In the genomic region with DNA sequence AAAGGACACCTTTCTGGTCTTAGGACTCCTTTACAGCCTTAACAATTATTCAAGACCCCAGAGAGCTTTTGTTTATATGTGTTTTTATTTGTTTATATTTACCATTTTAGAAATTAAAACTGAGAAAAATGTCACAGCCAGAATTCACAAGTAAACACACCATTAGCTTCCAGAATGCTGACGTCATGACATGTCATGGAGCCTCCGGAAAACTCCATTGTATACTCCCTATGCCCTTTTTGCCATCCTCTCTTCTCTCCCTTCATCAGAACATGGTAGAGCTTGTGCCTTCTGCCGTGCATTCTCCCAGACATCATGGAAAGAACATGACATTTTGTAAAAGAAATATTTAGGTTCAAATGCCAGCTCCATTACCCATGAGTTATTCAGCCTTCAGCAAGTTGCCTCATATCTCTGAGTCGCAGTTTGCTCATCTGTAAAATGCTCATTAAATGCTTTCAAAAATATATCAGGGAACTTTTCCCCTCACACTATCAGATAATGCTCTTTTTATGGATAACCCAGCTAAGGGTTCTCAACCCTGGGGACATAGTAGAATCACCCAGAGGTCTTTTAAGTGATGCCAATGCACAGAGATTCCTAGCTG, we compare ENCODE assay signal across 24 cellular contexts. TPM values are rescaled to one million over a fixed set of nuclear protein-coding genes. Genes with fewer than 3 reads are reported as not detected.
DNase-seq lines count a peak whose midpoint lies in the region; ATAC-seq and TF ChIP-seq lines count a peak whose summit lies in the region.
"Had no signal": no experiment of that assay in that cellular context is flagged by ENCODE, and none has a peak within 500 bp of the region (broad histone marks: within the 10 kb centered on the region; RNA-seq: fewer than 3 reads in every experiment).

No MANE protein-coding gene starts in this region.

- H3K27ac ChIP-seq in foreskin keratinocyte = peak overlapping the region; percentile 95
- H3K27ac ChIP-seq in left ventricle myocardium inferior (replicated peaks) = no peak overlapping the region
- H3K27ac ChIP-seq: dorsolateral prefrontal cortex, uterus had no signal

- H3K27me3 Mint-ChIP-seq in stimulated activated naive CD8-positive, alpha-beta T cell treated with anti-CD3 and anti-CD28 coated beads, Interleukin-15, amount 100 ng/mL, for 72 hours = no peaks in the 10 kb centered on the region
- H3K27me3 Mint-ChIP-seq: activated naive CD8-positive, alpha-beta T cell; CD8-positive, alpha-beta memory T cell; T-cell had no signal

- TF ChIP-seq CTCF in foreskin keratinocyte (conservative IDR thresholded peaks at IDR 0.05) (no peak), left ventricle myocardium inferior (IDR thresholded peaks at IDR 0.05; ENCODE audit: borderline replicate concordance) (no peak)

- no peak overlapping the region for H3K27ac Mint-ChIP-seq in stimulated activated naive CD8-positive, alpha-beta T cell treated with anti-CD3 and anti-CD28 coated beads, Interleukin-15, amount 100 ng/mL, for 72 hours
- H3K27ac Mint-ChIP-seq: activated naive CD8-positive, alpha-beta T cell; CD8-positive, alpha-beta memory T cell; T-cell had no signal

- H3K27me3 ChIP-seq in adipocyte (replicated peaks; ENCODE audit: control insufficient read depth, insufficient read depth, low read length) (no peaks in the 10 kb centered on the region), foreskin keratinocyte (no peaks in the 10 kb centered on the region), left ventricle myocardium inferior (ENCODE audit: low read depth) (no peaks in the 10 kb centered on the region)
- H3K27me3 ChIP-seq: uterus had no signal

- intact Hi-C loops in left ventricle myocardium inferior (cut with micrococcal nuclease) = no loop called here

- peaks cover 48% of the 10 kb centered on the region for H3K4me1 ChIP-seq in adipocyte (ENCODE audit: control insufficient read depth, insufficient read depth, low read length)
- H3K4me1 ChIP-seq in foreskin keratinocyte = peaks cover 39% of the 10 kb centered on the region
- H3K4me1 ChIP-seq in left ventricle myocardium inferior = peaks cover 4% of the 10 kb centered on the region
- H3K4me1 ChIP-seq: uterus had no signal

- no peak for DNase-seq in stimulated activated naive CD8-positive, alpha-beta T cell treated with anti-CD3 and anti-CD28 coated beads, Interleukin-15, Interleukin-2, amounts not matched to agents 100 U/mL and 50 U/mL, for 24 hours
- DNase-seq in stimulated activated naive CD8-positive, alpha-beta T cell treated with anti-CD3 and anti-CD28 coated beads, Interleukin-15, amount 100 ng/mL, for 72 hours = no peak
- DNase-seq in adipocyte (ENCODE audit: low read depth) (peak; percentile 63), foreskin keratinocyte (peak in 1 of 2 donors; percentile 79), left ventricle myocardium inferior (no peak), H4 (ENCODE audit: low spot score) (no peak)
- DNase-seq: activated CD4-positive, alpha-beta T cell treated with anti-CD3 and anti-CD28 coated beads, Interleukin-2, amount 50 U/mL, for 48 hours; activated T-cell treated with anti-CD3 and anti-CD28 coated beads, Interleukin-2, amount 50 U/mL, for 1 hour; CD8-positive, alpha-beta memory T cell; dorsolateral prefrontal cortex; GOT3; KG1; mucosa of descending colon; NCI-H1436; NCI-H345; nucleus accumbens; substantia nigra; T-cell; uterus had no signal

- peaks cover 3 to 11% of the 10 kb centered on the region in 2 donors for H3K9me3 Mint-ChIP-seq in stimulated activated naive CD8-positive, alpha-beta T cell treated with anti-CD3 and anti-CD28 coated beads, Interleukin-15, amount 100 ng/mL, for 72 hours
- H3K9me3 Mint-ChIP-seq: CD8-positive, alpha-beta memory T cell had no signal

- ATAC-seq in stimulated activated naive CD8-positive, alpha-beta T cell treated with anti-CD3 and anti-CD28 coated beads, Interleukin-15, Interleukin-2, amounts not matched to agents 100 U/mL and 50 U/mL, for 24 hours = peak; percentile 63
- no peak for ATAC-seq in stimulated activated naive CD8-positive, alpha-beta T cell treated with anti-CD3 and anti-CD28 coated beads, Interleukin-15, amount 100 ng/mL, for 72 hours
- ATAC-seq in foreskin keratinocyte = peak; percentile 26
- no peak for ATAC-seq in GM18502 (IDR thresholded peaks at IDR 0.05; ENCODE audit: poor library complexity, unreplicated experiment)
- ATAC-seq in HG03460 (IDR thresholded peaks at IDR 0.05; ENCODE audit: unreplicated experiment) = no peak
- ATAC-seq: mucosa of descending colon, Right ventricle myocardium inferior, sciatic nerve had no signal

- no peak overlapping the region for H3K4me3 Mint-ChIP-seq in stimulated activated naive CD8-positive, alpha-beta T cell treated with anti-CD3 and anti-CD28 coated beads, Interleukin-15, amount 100 ng/mL, for 72 hours
- H3K4me3 Mint-ChIP-seq: activated naive CD8-positive, alpha-beta T cell; CD8-positive, alpha-beta memory T cell; T-cell had no signal

- H3K36me3 ChIP-seq in adipocyte (ENCODE audit: control insufficient read depth, insufficient read depth, low read length, severe bottlenecking) (no peaks in the 10 kb centered on the region), left ventricle myocardium inferior (no peaks in the 10 kb centered on the region)
- H3K36me3 ChIP-seq: uterus had no signal

- peaks cover 37% of the 10 kb centered on the region for H3K4me1 Mint-ChIP-seq in stimulated activated naive CD8-positive, alpha-beta T cell treated with anti-CD3 and anti-CD28 coated beads, Interleukin-15, amount 100 ng/mL, for 72 hours
- H3K4me1 Mint-ChIP-seq: CD8-positive, alpha-beta memory T cell had no signal

- H3K9ac ChIP-seq in adipocyte (ENCODE audit: low read length) = peak overlapping the region; percentile 36

- H3K4me3 ChIP-seq in adipocyte (ENCODE audit: low read length) = no peak overlapping the region
- H3K4me3 ChIP-seq in left ventricle myocardium inferior = no peak overlapping the region
- H3K4me3 ChIP-seq: dorsolateral prefrontal cortex, mucosa of descending colon, uterus had no signal

- H3K9me3 ChIP-seq in adipocyte (ENCODE audit: control insufficient read depth, low read length) = no peaks in the 10 kb centered on the region
- no peaks in the 10 kb centered on the region for H3K9me3 ChIP-seq in left ventricle myocardium inferior (replicated peaks)
- H3K9me3 ChIP-seq: mucosa of descending colon, uterus had no signal

RNA-seq across cellular contexts. Expression of a gene that starts 27.8 kb away (rescaled TPM):
- 70.7 and 92.9 TPM in 2 replicates for total RNA-seq in foreskin keratinocyte
- polyA plus RNA-seq in foreskin keratinocyte = 24.8 and 27.1 TPM in 2 replicates
- 7.0 TPM for total RNA-seq in left ventricle myocardium inferior
- total RNA-seq in H4 (2014; rRNA removed; shearing (Covaris generic)) = 0.41 and 0.45 TPM in 2 replicates

Comparison
In these comparisons a context has a peak if more than half of its experiments do, and no peak if none do; other contexts are left out.
1. ATAC-seq: peak in stimulated activated naive CD8-positive, alpha-beta T cell treated with anti-CD3 and anti-CD28 coated beads, Interleukin-15, Interleukin-2, amounts not matched to agents 100 U/mL and 50 U/mL, for 24 hours (single experiment) and foreskin keratinocyte (single experiment); none in stimulated activated naive CD8-positive, alpha-beta T cell treated with anti-CD3 and anti-CD28 coated beads, Interleukin-15, amount 100 ng/mL, for 72 hours (single experiment), GM18502 (single experiment) and HG03460 (single experiment).